16 cellular contexts compared by ENCODE assay signal in genomic region chr7:30436046-30436445, GRCh38. TPM values are rescaled to one million over a fixed set of nuclear protein-coding genes. Genes with fewer than 3 reads are reported as not detected.
A peak's percentile ranks its signal among the peaks of the same experiment; 100 is the strongest.
DNase-seq lines count a peak whose midpoint lies in the region; ATAC-seq and TF ChIP-seq lines count a peak whose summit lies in the region.
"Had no signal": no experiment of that assay in that cellular context is flagged by ENCODE, and none has a peak within 500 bp of the region (broad histone marks: within the 10 kb centered on the region; RNA-seq: fewer than 3 reads in every experiment).

No MANE protein-coding gene starts in this region.

- H3K4me3 ChIP-seq in AG04450 (ENCODE audit: low read depth, low read length), result no peak overlapping the region
- H3K4me3 ChIP-seq in transverse colon, result no peak overlapping the region
- H3K4me3 ChIP-seq: A549, SJSA1 had no signal

- no peaks in the 10 kb centered on the region; the same call in 1 of the 2 replicates for H3K9me3 ChIP-seq in AG04450 (ENCODE audit: control insufficient read depth, insufficient read depth, low read length)
- H3K9me3 ChIP-seq in transverse colon, result no peaks in the 10 kb centered on the region
- H3K9me3 ChIP-seq: A549, SJSA1 had no signal

- peak overlapping the region in 5 of 7 donors; percentile 18 to 67 (median 38) for H3K27ac Mint-ChIP-seq in CD14-positive monocyte
- peak overlapping the region in 4 of 6 donors; percentile 12 to 79 (median 65) for H3K27ac Mint-ChIP-seq in naive B cell
- no peak overlapping the region for H3K27ac Mint-ChIP-seq in immature natural killer cell
- H3K27ac Mint-ChIP-seq: CD8-positive, alpha-beta T cell had no signal

- no peaks in the 10 kb centered on the region for H3K27me3 Mint-ChIP-seq in CD14-positive monocyte (ENCODE audit: low read depth in 3 of 3)
- H3K27me3 Mint-ChIP-seq in naive B cell, result no peaks in the 10 kb centered on the region
- peaks cover 0 to 2% (median 1%) of the 10 kb centered on the region in 3 donors for H3K27me3 Mint-ChIP-seq in immature natural killer cell (ENCODE audit: low read depth in 3 of 3)

- H3K36me3 Mint-ChIP-seq in CD14-positive monocyte (peaks cover 24 to 28% of the 10 kb centered on the region in 2 donors), naive B cell (peaks cover 23 to 36% of the 10 kb centered on the region in 2 donors), immature natural killer cell (peaks cover 40 to 56% (median 54%) of the 10 kb centered on the region in 3 donors)

- H3K4me1 ChIP-seq in transverse colon, result peaks cover 10 to 44% (median 24%) of the 10 kb centered on the region in 4 donors
- H3K4me1 ChIP-seq: SJSA1 had no signal

- H3K27me3 ChIP-seq in AG04450 (ENCODE audit: control insufficient read depth, insufficient read depth, low read length), result no peaks in the 10 kb centered on the region
- H3K27me3 ChIP-seq in transverse colon, result no peaks in the 10 kb centered on the region
- H3K27me3 ChIP-seq: SJSA1 had no signal

- intact Hi-C loops in CD14-positive monocyte (cut with micrococcal nuclease) (loop anchor here in 1 of 2 donors (10.0 kb wide), 1 partner anchor 91 kb away; no protein-coding TSS in a partner anchor), transverse colon (cut with DNase I; ENCODE audit: low total_unique reads) (no loop called here)

- WGBS in transverse colon (ENCODE audit: low coverage in 1 of 2), 2 donors, result 75% methylated on average over 7 of the region's 7 CpGs; no CpG with 5 or more reads in 1 of the 2 donors

- POLR2A ChIA-PET in AG04450 (lab: Yijun Ruan, JAX), result interaction anchor here (0.6 kb wide), 1 partner anchor 10 kb away, joined by 4 read pairs; no protein-coding TSS in a partner anchor

- H3K4me3 Mint-ChIP-seq in CD14-positive monocyte (no peak overlapping the region), naive B cell (peak overlapping the region in 2 of 8 donors; percentile 45 to 82), immature natural killer cell (no peak overlapping the region)
- H3K4me3 Mint-ChIP-seq: CD8-positive, alpha-beta T cell had no signal

- ATAC-seq in esophagus mucosa, result peak; percentile 25
- ATAC-seq in naive B cell (ENCODE audit: low read depth in 2 of 2), result no peak
- ATAC-seq in GM21576 (IDR thresholded peaks at IDR 0.05; ENCODE audit: unreplicated experiment), result no peak
- ATAC-seq: CD8-positive, alpha-beta T cell; HCT116 had no signal

- TF ChIP-seq CTCF in AG04450 (IDR thresholded peaks at IDR 0.05; ENCODE audit: low read depth, low read length) (no peak), CD14-positive monocyte (IDR thresholded peaks at IDR 0.05) (no peak), transverse colon (IDR thresholded peaks at IDR 0.05) (no peak)

- in situ Hi-C loops in transverse colon (cut with MboI; ENCODE audit: low pct_ligation_motif_present in 1 of 4, low pct_unique_long_range_greater_than_20kb in 1 of 4, low sequenced_read_pairs in 3 of 4), result no loop called here

- CTCF ChIA-PET in AG04450 (lab: Charles Lee), result no interaction called here

- H3K27ac ChIP-seq in AG04450 (ENCODE audit: low read depth, low read length) (peak overlapping the region; percentile 11), transverse colon (no peak overlapping the region)
- H3K27ac ChIP-seq: A549, SJSA1 had no signal

- DNase-seq in AG04450 (ENCODE audit: low read depth, low spot score), result no peak
- no peak for DNase-seq in CD14-positive monocyte (ENCODE audit: low spot score)
- no peak for DNase-seq in naive B cell
- no peak for DNase-seq in immature natural killer cell
- no peak for DNase-seq in hepatic stellate cell (ENCODE audit: low spot score)
- DNase-seq in transverse colon, result no peak
- DNase-seq: DMS79, NCI-H187, NCI-H2171, NCI-H446 had no signal

- H3K9me3 Mint-ChIP-seq in CD14-positive monocyte (no peaks in the 10 kb centered on the region), naive B cell (no peaks in the 10 kb centered on the region), immature natural killer cell (no peaks in the 10 kb centered on the region)
- H3K9me3 Mint-ChIP-seq: CD8-positive, alpha-beta T cell had no signal

- peaks cover 0 to 6% (median 0%) of the 10 kb centered on the region in 4 donors for H3K36me3 ChIP-seq in transverse colon

- peaks cover 80% of the 10 kb centered on the region for H3K4me1 Mint-ChIP-seq in CD14-positive monocyte
- H3K4me1 Mint-ChIP-seq in naive B cell, result peaks cover 51 to 65% (median 57%) of the 10 kb centered on the region in 3 donors
- peaks cover 0 to 4% of the 10 kb centered on the region in 2 donors for H3K4me1 Mint-ChIP-seq in immature natural killer cell

- no peak for TF ChIP-seq EP300 in transverse colon (IDR thresholded peaks at IDR 0.05; ENCODE audit: low read depth)

- TF ChIP-seq POLR2A in transverse colon (IDR thresholded peaks at IDR 0.05), result no peak

RNA-seq across cellular contexts. Expression of gene NOD1, which starts 42.5 kb away (rescaled TPM):
- polyA plus RNA-seq in AG04450 (2011; rRNA removed) (3.3 and 3.5 TPM in 2 replicates), CD14-positive monocyte (1 to 10 TPM; 2.8 to 4.6 TPM), naive B cell (ENCODE audit: low read depth in 6 of 6) (10 to 100 TPM in 2 of 6 donors, 1 to 10 TPM in 4; 7.0 to 16.8 (median 8.6) TPM), immature natural killer cell (1 to 10 TPM; 5.7 to 9.9 (median 7.4) TPM)
- polyA minus RNA-seq in AG04450 (2011; rRNA and poly(A)+ RNA removed), result 4.0 and 5.4 TPM in 2 replicates
- total RNA-seq in esophagus mucosa (6.6 TPM), transverse colon (10 to 100 TPM; 12.4 to 18.3 (median 15.6) TPM)

Comparison
In these comparisons a context has a peak if more than half of its experiments do, and no peak if none do; other contexts are left out.
1. H3K27ac Mint-ChIP-seq: peak in CD14-positive monocyte (5 of 7) and naive B cell (4 of 6); none in immature natural killer cell (0 of 6).